ENCODE assay signal across 15 cellular contexts in the genomic region with DNA sequence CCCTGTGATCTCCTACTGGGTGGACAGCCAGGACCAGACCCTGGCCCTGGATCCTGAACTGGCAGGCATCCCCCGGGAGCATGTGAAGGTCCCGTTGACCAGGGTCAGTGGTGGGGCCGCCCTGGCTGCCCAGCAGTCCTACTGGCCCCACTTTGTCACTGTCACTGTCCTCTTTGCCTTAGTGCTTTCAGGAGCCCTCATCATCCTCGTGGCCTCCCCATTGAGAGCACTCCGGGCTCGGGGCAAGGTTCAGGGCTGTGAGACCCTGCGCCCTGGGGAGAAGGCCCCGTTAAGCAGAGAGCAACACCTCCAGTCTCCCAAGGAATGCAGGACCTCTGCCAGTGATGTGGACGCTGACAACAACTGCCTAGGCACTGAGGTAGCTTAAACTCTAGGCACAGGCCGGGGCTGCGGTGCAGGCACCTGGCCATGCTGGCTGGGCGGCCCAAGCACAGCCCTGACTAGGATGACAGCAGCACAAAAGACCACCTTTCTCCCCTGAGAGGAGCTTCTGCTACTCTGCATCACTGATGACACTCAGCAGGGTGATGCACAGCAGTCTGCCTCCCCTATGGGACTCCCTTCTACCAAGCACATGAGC.
"Had no signal": no experiment of that assay in that cellular context is flagged by ENCODE, and none has a peak within 500 bp of the region (broad histone marks: within the 10 kb centered on the region; RNA-seq: fewer than 3 reads in every experiment).

No MANE protein-coding gene starts in this region.

- H3K4me3 Mint-ChIP-seq: effector memory CD8-positive, alpha-beta T cell; T-cell had no signal

- H3K9me3 Mint-ChIP-seq: effector memory CD8-positive, alpha-beta T cell; naive thymus-derived CD8-positive, alpha-beta T cell; T-cell had no signal

- H3K27ac ChIP-seq: adrenal gland, ovary, thyroid gland had no signal

- H3K27me3 ChIP-seq: adrenal gland, ovary, thyroid gland had no signal

- H3K4me1 ChIP-seq: adrenal gland had no signal

- H3K27me3 Mint-ChIP-seq: naive thymus-derived CD8-positive, alpha-beta T cell had no signal

- H3K9me3 ChIP-seq: adrenal gland, mucosa of descending colon, ovary, thyroid gland had no signal

- H3K27ac Mint-ChIP-seq: T-cell had no signal

- DNase-seq: activated CD4-positive, alpha-beta T cell treated with anti-CD3 and anti-CD28 coated beads for 4 hours; activated CD8-positive, alpha-beta memory T cell treated with anti-CD3 and anti-CD28 coated beads for 24 hours; activated naive CD4-positive, alpha-beta T cell treated with anti-CD3 and anti-CD28 coated beads, Interleukin-2, amount 50 U/mL, for 16 hours; adrenal gland; central memory CD4-positive, alpha-beta T cell; effector memory CD8-positive, alpha-beta T cell; hypothalamus; mucosa of descending colon; naive thymus-derived CD8-positive, alpha-beta T cell; ovary; stimulated activated CD4-positive, alpha-beta T cell treated with anti-CD3 and anti-CD28 coated beads, Interleukin-15, amount 100 ng/mL, for 24 hours; stimulated activated CD4-positive, alpha-beta T cell treated with anti-CD3 and anti-CD28 coated beads, Interleukin-4, amount 100 ng/mL, for 4 hours; T-cell; thyroid gland had no signal

- H3K36me3 ChIP-seq: adrenal gland, ovary had no signal

- H3K4me3 ChIP-seq: adrenal gland, lung, mucosa of descending colon, ovary, thyroid gland had no signal

- H3K36me3 Mint-ChIP-seq: naive thymus-derived CD8-positive, alpha-beta T cell; T-cell had no signal

- ATAC-seq: effector memory CD8-positive, alpha-beta T cell; mucosa of descending colon; naive thymus-derived CD8-positive, alpha-beta T cell; T-cell had no signal
